Comparison of ENCODE assay signal across 18 cellular contexts in the genomic region with DNA sequence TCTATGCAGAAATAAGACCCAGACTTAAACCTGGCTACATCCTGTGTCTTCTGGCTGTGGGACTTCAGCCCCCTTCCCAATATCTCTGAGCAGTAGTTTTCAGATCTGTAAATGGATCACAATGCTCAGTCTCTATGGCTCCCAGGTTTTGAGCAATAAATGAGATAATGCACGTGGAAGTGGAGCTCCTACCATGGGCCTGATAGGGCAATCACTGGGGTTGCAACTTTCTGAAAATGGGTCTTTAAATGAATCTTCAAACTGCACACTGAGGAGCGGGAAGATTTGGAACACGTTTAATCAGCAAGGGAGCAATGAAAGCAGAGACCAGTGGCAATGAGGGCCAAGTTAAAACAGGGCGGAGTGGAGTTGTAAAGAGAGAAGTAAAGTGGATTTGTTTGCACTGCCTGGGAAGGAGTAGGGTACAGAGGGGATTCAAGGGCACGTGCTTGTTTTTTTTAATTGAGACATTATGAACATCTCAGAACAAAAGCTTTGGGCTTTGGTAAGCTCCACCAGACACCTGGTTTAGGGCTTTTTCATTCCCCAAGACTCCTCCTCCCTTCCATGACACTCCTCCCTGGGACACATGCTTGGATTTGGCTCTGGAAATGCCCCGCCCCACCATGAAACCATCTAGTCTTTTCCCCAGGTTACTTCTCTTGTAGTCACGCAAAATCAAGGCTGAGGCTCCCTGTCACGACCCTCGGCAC.
"Had no signal": no experiment of that assay in that cellular context is flagged by ENCODE, and none has a peak within 500 bp of the region (broad histone marks: within the 10 kb centered on the region; RNA-seq: fewer than 3 reads in every experiment).

No MANE protein-coding gene starts in this region.

- DNase-seq: activated CD4-positive, alpha-beta T cell treated with anti-CD3 and anti-CD28 coated beads, Interleukin-2, amount 10 ng/mL, durations not matched to agents 7 days and 5 days; activated CD4-positive, CD25-positive, alpha-beta regulatory T cell; activated CD8-positive, alpha-beta memory T cell treated with anti-CD3 and anti-CD28 coated beads, Interleukin-2, amount 50 U/mL, for 48 hours; activated gamma-delta T cell treated with Interleukin-2 at 50 U/mL for 16 hours; activated naive CD8-positive, alpha-beta T cell treated with anti-CD3 and anti-CD28 coated beads for 36 hours; cerebellar nuclear complex; effector memory CD4-positive, alpha-beta T cell; foreskin melanocyte; left cardiac atrium; posterior cingulate gyrus; retina; stimulated activated CD4-positive, alpha-beta T cell treated with anti-CD3 and anti-CD28 coated beads, Interleukin-15, amount 100 ng/mL, for 24 hours; stimulated activated CD4-positive, alpha-beta T cell treated with anti-CD3 and anti-CD28 coated beads, Interleukin-4, amount 100 ng/mL, for 1 hour; stimulated activated naive B cell treated with anti-CD40 and anti-IgM and Interleukin-4, amounts not matched to agents 10 μg/mL and 1 μg/mL and 100 μg/mL, for 72 hours; substantia nigra; SW 1271 had no signal

- H3K36me3 ChIP-seq: tibial nerve had no signal

- H3K4me1 ChIP-seq: tibial nerve had no signal

- H3K4me3 ChIP-seq: skin epidermis, tibial nerve had no signal

- H3K27ac ChIP-seq: skin epidermis, tibial nerve had no signal

- H3K27me3 ChIP-seq: tibial nerve had no signal

- H3K9me3 ChIP-seq: tibial nerve had no signal
